ENCODE assay signal across 8 cellular contexts in genomic region chr1:234727018-234727757, GRCh38.
A peak's percentile ranks its signal among the peaks of the same experiment; 100 is the strongest.
DNase-seq lines count a peak whose midpoint lies in the region; ATAC-seq and TF ChIP-seq lines count a peak whose summit lies in the region.

No MANE protein-coding gene starts in this region.

- no peak for DNase-seq in CD8-positive, alpha-beta memory T cell
- DNase-seq in T-helper 17 cell (no peak), kidney tubule cell (ENCODE audit: low spot score) (peak; percentile 46), thyroid gland (no peak), putamen (ENCODE audit: low spot score) (no peak), activated gamma-delta T cell treated with Interleukin-2 at 50 U/mL for 16 hours (no peak)

- CTCF ChIA-PET in CD8-positive, alpha-beta memory T cell (lab: Charles Lee) = interaction anchor here (1.0 to 1.3 kb wide), 2 partner anchors 17 to 357 kb away, joined by 3 read pairs; no protein-coding TSS in a partner anchor

- intact Hi-C loops in thyroid gland (cut with DNase I) = loop anchor here (10.0 kb wide), 1 partner anchor 258 kb away; no protein-coding TSS in a partner anchor

- ATAC-seq in HG02798 (IDR thresholded peaks at IDR 0.05; ENCODE audit: poor library complexity, unreplicated experiment) = peak; percentile 38
- ATAC-seq in T-helper 17 cell = no peak
- ATAC-seq in HG02884 (IDR thresholded peaks at IDR 0.05; ENCODE audit: unreplicated experiment) = no peak

- WGBS in thyroid gland, 2 donors = 69% methylated on average over 7 of the region's 7 CpGs

- peak overlapping the region; percentile 24 for H3K27ac ChIP-seq in CD8-positive, alpha-beta memory T cell (ENCODE audit: low read depth, low read length)
- H3K27ac ChIP-seq in thyroid gland = peak overlapping the region; percentile 97 to 99 (median 97)

- peaks cover 75 to 81% (median 78%) of the 10 kb centered on the region in 3 donors for H3K4me1 Mint-ChIP-seq in CD8-positive, alpha-beta memory T cell
- H3K4me1 Mint-ChIP-seq in T-helper 17 cell = peaks cover 50% of the 10 kb centered on the region

- TF ChIP-seq POLR2A in thyroid gland (IDR thresholded peaks at IDR 0.05) = no peak

- H3K27me3 Mint-ChIP-seq in CD8-positive, alpha-beta memory T cell = peaks cover 0 to 3% of the 10 kb centered on the region in 2 donors
- no peaks in the 10 kb centered on the region for H3K27me3 Mint-ChIP-seq in T-helper 17 cell

- peak overlapping the region in 1 of 7 donors; percentile 8 for H3K4me3 Mint-ChIP-seq in CD8-positive, alpha-beta memory T cell
- H3K4me3 Mint-ChIP-seq in T-helper 17 cell = no peak overlapping the region

- H3K9me3 ChIP-seq in CD8-positive, alpha-beta memory T cell (ENCODE audit: low read length) = no peaks in the 10 kb centered on the region
- H3K9me3 ChIP-seq in T-helper 17 cell (ENCODE audit: control insufficient read depth, low read length, poor library complexity, severe bottlenecking) (no peaks in the 10 kb centered on the region), thyroid gland (no peaks in the 10 kb centered on the region)

- no peaks in the 10 kb centered on the region for H3K27me3 ChIP-seq in CD8-positive, alpha-beta memory T cell (ENCODE audit: insufficient read depth, low read length, poor library complexity, severe bottlenecking)
- H3K27me3 ChIP-seq in thyroid gland = no peaks in the 10 kb centered on the region

- peak overlapping the region; percentile 14 to 98 (median 78) for H3K27ac Mint-ChIP-seq in CD8-positive, alpha-beta memory T cell
- H3K27ac Mint-ChIP-seq in T-helper 17 cell = peak overlapping the region; percentile 99

- H3K4me3 ChIP-seq in CD8-positive, alpha-beta memory T cell (ENCODE audit: low read length) = no peak overlapping the region
- no peak overlapping the region for H3K4me3 ChIP-seq in thyroid gland (replicated peaks in 1 of 3)

- TF ChIP-seq CTCF in thyroid gland (IDR thresholded peaks at IDR 0.05) = no peak

- POLR2A ChIA-PET in CD8-positive, alpha-beta memory T cell (lab: Charles Lee) = no interaction called here

- H3K4me1 ChIP-seq in CD8-positive, alpha-beta memory T cell (ENCODE audit: insufficient read depth, low read length) = peaks cover 77% of the 10 kb centered on the region
- peaks cover 49 to 60% of the 10 kb centered on the region in 2 donors for H3K4me1 ChIP-seq in thyroid gland

- H3K9me3 Mint-ChIP-seq in CD8-positive, alpha-beta memory T cell = peaks cover 0 to 3% (median 0%) of the 10 kb centered on the region in 5 donors

- no peaks in the 10 kb centered on the region for H3K36me3 Mint-ChIP-seq in CD8-positive, alpha-beta memory T cell
- H3K36me3 Mint-ChIP-seq in T-helper 17 cell (ENCODE audit: low read depth) = no peaks in the 10 kb centered on the region

- H3K36me3 ChIP-seq in CD8-positive, alpha-beta memory T cell (ENCODE audit: insufficient read depth, low read length) = no peaks in the 10 kb centered on the region
- no peaks in the 10 kb centered on the region for H3K36me3 ChIP-seq in thyroid gland
